In genomic region chr20:61633004-61633403, GRCh38 we compare ENCODE assay signal across 37 cellular contexts.
"Had no signal": no experiment of that assay in that cellular context is flagged by ENCODE, and none has a peak within 500 bp of the region (broad histone marks: within the 10 kb centered on the region; RNA-seq: fewer than 3 reads in every experiment).

No MANE protein-coding gene starts in this region.

- ATAC-seq: activated CD8-positive, alpha-beta T cell treated with anti-CD3 and anti-CD28 coated beads for 36 hours; activated naive CD4-positive, alpha-beta T cell treated with anti-CD3 and anti-CD28 coated beads, Interleukin-2, amount 50 U/mL, for 72 hours; activated T-cell treated with anti-CD3 and anti-CD28 coated beads, Interleukin-2, amount 50 U/mL, for 4 hours; activated T-cell treated with anti-CD3 and anti-CD28 coated beads, Interleukin-2, amount 50 U/mL, for 72 hours; activated T-helper 17 cell treated with anti-CD3 and anti-CD28 coated beads, Interleukin-2, amount 50 U/mL, for 72 hours had no signal

- FAIRE-seq: bronchial epithelial cell, TTC549 had no signal

- H3K36me3 Mint-ChIP-seq: activated CD4-positive, alpha-beta memory T cell treated with anti-CD3 and anti-CD28 coated beads for 36 hours; activated naive CD4-positive, alpha-beta T cell treated with anti-CD3 and anti-CD28 coated beads, Interleukin-2, amount 50 U/mL, for 72 hours; activated naive CD8-positive, alpha-beta T cell treated with anti-CD3 and anti-CD28 coated beads for 36 hours; brain had no signal

- H3K9me3 ChIP-seq: adrenal gland had no signal

- H3K4me3 Mint-ChIP-seq: activated B cell treated with CpG ODN at 0.5 μM for 24 hours; activated CD4-positive, alpha-beta memory T cell treated with anti-CD3 and anti-CD28 coated beads for 36 hours; activated CD4-positive, alpha-beta T cell treated with anti-CD3 and anti-CD28 coated beads, Interleukin-2, amount 10 ng/mL, durations not matched to agents 24 days and 14 days; activated CD8-positive, alpha-beta T cell treated with anti-CD3 and anti-CD28 coated beads for 36 hours; activated naive CD4-positive, alpha-beta T cell treated with anti-CD3 and anti-CD28 coated beads for 36 hours; activated naive CD8-positive, alpha-beta T cell treated with anti-CD3 and anti-CD28 coated beads for 36 hours; activated T-cell treated with anti-CD3 and anti-CD28 coated beads, Interleukin-2, amount 50 U/mL, for 4 hours; activated T-cell treated with anti-CD3 and anti-CD28 coated beads, Interleukin-2, amount 50 U/mL, for 72 hours; activated T-helper 1 cell treated with anti-CD3 and anti-CD28 coated beads, Interleukin-12 subunit alpha, Interleukin-12 subunit beta, Interleukin-2, Interleukin-4 antibody, amounts not matched to agents 30 ng/mL and 10 ng/mL and 1 ng/mL, durations not matched to agents 14 hours and 24 hours and 36 hours; activated T-helper 17 cell treated with anti-CD3 and anti-CD28 coated beads, Interleukin-2, amount 50 U/mL, for 72 hours; brain; central memory CD8-positive, alpha-beta T cell; T-helper 1 cell treated with Interleukin-12 subunit alpha and Interleukin-12 subunit beta and Interleukin-4 antibody, amounts not matched to agents 30 μg/mL and 1 μg/mL, for 36 hours; T-helper 2 cell treated with Interferon-gamma antibody and Interleukin-4, amounts not matched to agents 5 μg/mL and 100 μg/mL, for 36 hours had no signal

- H3K4me1 Mint-ChIP-seq: activated B cell treated with CpG ODN at 0.5 μM for 24 hours; activated CD4-positive, alpha-beta T cell treated with anti-CD3 and anti-CD28 coated beads, Interleukin-2, amount 10 ng/mL, durations not matched to agents 24 days and 14 days; activated naive CD8-positive, alpha-beta T cell treated with anti-CD3 and anti-CD28 coated beads for 36 hours; activated T-helper 17 cell treated with anti-CD3 and anti-CD28 coated beads, Interleukin-2, amount 50 U/mL, for 72 hours; central memory CD8-positive, alpha-beta T cell had no signal

- H3K27me3 ChIP-seq: adrenal gland, cardiac muscle cell had no signal

- H3K27ac ChIP-seq: adrenal gland, cardiac muscle cell, VCaP had no signal

- H3K4me1 ChIP-seq: adrenal gland had no signal

- DNase-seq: activated B cell treated with CpG ODN at 0.5 μM for 24 hours; activated CD4-positive, alpha-beta memory T cell treated with anti-CD3 and anti-CD28 coated beads for 36 hours; activated CD4-positive, alpha-beta T cell treated with anti-CD3 and anti-CD28 coated beads for 4 hours; activated CD4-positive, alpha-beta T cell treated with anti-CD3 and anti-CD28 coated beads, Interleukin-2, amount 10 ng/mL, durations not matched to agents 24 days and 14 days; activated CD4-positive, alpha-beta T cell treated with anti-CD3 and anti-CD28 coated beads, Interleukin-2, amount 50 U/mL, for 1 hour; activated CD4-positive, alpha-beta T cell treated with anti-CD3 and anti-CD28 coated beads, Interleukin-2, amount 50 U/mL, for 4 hours; activated CD4-positive, CD25-positive, alpha-beta regulatory T cell treated with anti-CD3 and anti-CD28 coated beads, Interleukin-2, amount 50 U/mL, for 72 hours; activated CD8-positive, alpha-beta memory T cell treated with anti-CD3 and anti-CD28 coated beads, Interleukin-2, amount 50 U/mL, for 4 hours; activated CD8-positive, alpha-beta T cell treated with anti-CD3 and anti-CD28 coated beads for 36 hours; activated effector memory CD4-positive, alpha-beta T cell treated with anti-CD3 and anti-CD28 coated beads, Interleukin-2, amount 50 U/mL, for 16 hours; activated gamma-delta T cell treated with Interleukin-2 at 50 U/mL for 16 hours; activated naive CD4-positive, alpha-beta T cell; activated naive CD4-positive, alpha-beta T cell treated with anti-CD3 and anti-CD28 coated beads for 36 hours; activated naive CD4-positive, alpha-beta T cell treated with anti-CD3 and anti-CD28 coated beads, Interleukin-2, amount 50 U/mL, for 16 hours; activated naive CD8-positive, alpha-beta T cell treated with anti-CD3 and anti-CD28 coated beads for 36 hours; activated T-cell treated with anti-CD3 and anti-CD28 coated beads for 4 hours; activated T-cell treated with anti-CD3 and anti-CD28 coated beads, Interleukin-2, amount 50 U/mL, for 1 hour; activated T-cell treated with anti-CD3 and anti-CD28 coated beads, Interleukin-2, amount 50 U/mL, for 4 hours; activated T-cell treated with anti-CD3 and anti-CD28 coated beads, Interleukin-2, amount 50 U/mL, for 72 hours; adrenal gland; amniotic stem cell; caudate nucleus; cerebellar nuclear complex; T-helper 1 cell; T-helper 2 cell; T-helper 9 cell had no signal

- H3K36me3 ChIP-seq: adrenal gland, cardiac muscle cell had no signal

- H3K27me3 Mint-ChIP-seq: activated B cell treated with CpG ODN at 0.5 μM for 24 hours; activated CD4-positive, alpha-beta memory T cell treated with anti-CD3 and anti-CD28 coated beads for 36 hours; activated CD4-positive, alpha-beta T cell treated with anti-CD3 and anti-CD28 coated beads, Interleukin-2, amount 10 ng/mL, durations not matched to agents 24 days and 14 days; activated CD8-positive, alpha-beta T cell treated with anti-CD3 and anti-CD28 coated beads for 36 hours; activated naive CD8-positive, alpha-beta T cell treated with anti-CD3 and anti-CD28 coated beads for 36 hours; activated T-helper 17 cell treated with anti-CD3 and anti-CD28 coated beads, Interleukin-2, amount 50 U/mL, for 72 hours; central memory CD8-positive, alpha-beta T cell had no signal

- H3K9me3 Mint-ChIP-seq: activated CD4-positive, alpha-beta memory T cell treated with anti-CD3 and anti-CD28 coated beads for 36 hours; activated CD4-positive, alpha-beta T cell treated with anti-CD3 and anti-CD28 coated beads, Interleukin-2, amount 10 ng/mL, durations not matched to agents 24 days and 14 days; activated CD8-positive, alpha-beta T cell treated with anti-CD3 and anti-CD28 coated beads for 36 hours; activated naive CD4-positive, alpha-beta T cell treated with anti-CD3 and anti-CD28 coated beads for 36 hours; activated naive CD8-positive, alpha-beta T cell treated with anti-CD3 and anti-CD28 coated beads for 36 hours; activated T-cell treated with anti-CD3 and anti-CD28 coated beads, Interleukin-2, amount 50 U/mL, for 4 hours; activated T-helper 1 cell treated with anti-CD3 and anti-CD28 coated beads, Interleukin-12 subunit alpha, Interleukin-12 subunit beta, Interleukin-2, Interleukin-4 antibody, amounts not matched to agents 30 ng/mL and 10 ng/mL and 1 ng/mL, durations not matched to agents 14 hours and 24 hours and 36 hours; brain; central memory CD8-positive, alpha-beta T cell; T-helper 1 cell treated with Interleukin-12 subunit alpha and Interleukin-12 subunit beta and Interleukin-4 antibody, amounts not matched to agents 30 μg/mL and 1 μg/mL, for 36 hours had no signal

- H3K27ac Mint-ChIP-seq: activated B cell treated with CpG ODN at 0.5 μM for 24 hours; activated CD4-positive, alpha-beta memory T cell treated with anti-CD3 and anti-CD28 coated beads for 36 hours; activated CD4-positive, alpha-beta T cell treated with anti-CD3 and anti-CD28 coated beads, Interleukin-2, amount 10 ng/mL, durations not matched to agents 24 days and 14 days; activated CD8-positive, alpha-beta T cell treated with anti-CD3 and anti-CD28 coated beads for 36 hours; activated naive CD4-positive, alpha-beta T cell treated with anti-CD3 and anti-CD28 coated beads for 36 hours; activated naive CD4-positive, alpha-beta T cell treated with anti-CD3 and anti-CD28 coated beads, Interleukin-2, amount 50 U/mL, for 72 hours; activated naive CD8-positive, alpha-beta T cell treated with anti-CD3 and anti-CD28 coated beads for 36 hours; activated T-cell treated with anti-CD3 and anti-CD28 coated beads, Interleukin-2, amount 50 U/mL, for 72 hours; activated T-helper 1 cell treated with anti-CD3 and anti-CD28 coated beads, Interleukin-12 subunit alpha, Interleukin-12 subunit beta, Interleukin-2, Interleukin-4 antibody, amounts not matched to agents 30 ng/mL and 10 ng/mL and 1 ng/mL, durations not matched to agents 14 hours and 24 hours and 36 hours; activated T-helper 17 cell treated with anti-CD3 and anti-CD28 coated beads, Interleukin-2, amount 50 U/mL, for 72 hours; brain; T-helper 1 cell treated with Interleukin-12 subunit alpha and Interleukin-12 subunit beta and Interleukin-4 antibody, amounts not matched to agents 30 μg/mL and 1 μg/mL, for 36 hours; T-helper 2 cell treated with Interferon-gamma antibody and Interleukin-4, amounts not matched to agents 5 μg/mL and 100 μg/mL, for 36 hours had no signal

- H3K4me3 ChIP-seq: adrenal gland, cardiac muscle cell had no signal
